Comparison of ENCODE assay signal across 9 cellular contexts in the genomic region with DNA sequence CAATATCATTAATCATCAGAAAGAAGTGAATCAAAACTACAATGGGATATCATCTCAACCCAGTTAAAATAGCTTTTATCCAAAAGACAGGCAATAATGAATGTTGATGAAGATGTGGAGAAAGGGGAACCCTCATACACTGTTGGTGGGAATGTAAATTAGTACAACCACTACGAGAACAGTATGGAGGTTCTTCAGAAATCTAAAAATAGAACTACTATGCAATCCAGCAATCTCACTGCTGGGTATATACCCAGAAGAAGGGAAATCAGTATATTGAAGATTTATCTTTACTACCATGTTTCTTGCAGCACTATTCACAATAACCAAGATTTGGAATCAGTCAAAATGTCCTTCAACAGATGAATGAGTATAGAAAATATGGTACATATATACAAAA.
"Had no signal": no experiment of that assay in that cellular context is flagged by ENCODE, and none has a peak within 500 bp of the region (broad histone marks: within the 10 kb centered on the region; RNA-seq: fewer than 3 reads in every experiment).

No MANE protein-coding gene starts in this region.

- H3K9me3 Mint-ChIP-seq: HFFc6 had no signal

- H3K27ac ChIP-seq: GM23248 had no signal

- ATAC-seq: GM23338, HCT116 had no signal

- H3K9me3 ChIP-seq: HAP-1 had no signal

- H3K4me3 Mint-ChIP-seq: GM23338, H9, HFFc6 had no signal

- H3K27ac Mint-ChIP-seq: GM23338, H9, HFFc6 had no signal

- H3K4me3 ChIP-seq: GM23248, GM23338, HAP-1 had no signal

- DNase-seq: GM23248, GOT3, H7, H9, HCEC 1CT, HFFc6 had no signal

- H3K36me3 ChIP-seq: HAP-1 had no signal

- H3K4me1 Mint-ChIP-seq: GM23338, H9 had no signal

- H3K4me1 ChIP-seq: HAP-1 had no signal
